ENCODE assay signal across 16 cellular contexts in genomic region chr1:10787274-10787673, GRCh38. TPM values are rescaled to one million over a fixed set of nuclear protein-coding genes. Genes with fewer than 3 reads are reported as not detected.
DNase-seq lines count a peak whose midpoint lies in the region; ATAC-seq and TF ChIP-seq lines count a peak whose summit lies in the region.
"Had no signal": no experiment of that assay in that cellular context is flagged by ENCODE, and none has a peak within 500 bp of the region (broad histone marks: within the 10 kb centered on the region; RNA-seq: fewer than 3 reads in every experiment).

No MANE protein-coding gene starts in this region.

- H3K36me3 Mint-ChIP-seq in neural progenitor cell, result peaks cover 2% of the 10 kb centered on the region
- H3K36me3 Mint-ChIP-seq: CD8-positive, alpha-beta memory T cell had no signal

- H3K4me2 ChIP-seq in neural progenitor cell, result no peak overlapping the region
- H3K4me2 ChIP-seq: BLaER1 treated with 17β-estradiol and CSF1 and Interleukin-3, amounts not matched to agents 10 nM and 100 nM had no signal

- H3F3A ChIP-seq in neural progenitor cell (ENCODE audit: low read depth), result peaks cover 37% of the 10 kb centered on the region

- no peak overlapping the region for H3K4me3 ChIP-seq in right atrium auricular region
- no peak overlapping the region for H3K4me3 ChIP-seq in neural progenitor cell
- no peak overlapping the region for H3K4me3 ChIP-seq in stomach smooth muscle (ENCODE audit: low read length in 2 of 2)
- H3K4me3 ChIP-seq: BLaER1 treated with 17β-estradiol and CSF1 and Interleukin-3, amounts not matched to agents 10 nM and 100 nM; HAP-1 had no signal

- H3K9me3 ChIP-seq in right atrium auricular region (no peaks in the 10 kb centered on the region), neural progenitor cell (ENCODE audit: low read depth) (no peaks in the 10 kb centered on the region), stomach smooth muscle (ENCODE audit: control insufficient read depth in 2 of 2, low read length in 2 of 2) (no peaks in the 10 kb centered on the region)
- H3K9me3 ChIP-seq: BLaER1 treated with 17β-estradiol and CSF1 and Interleukin-3, amounts not matched to agents 10 nM and 100 nM; HAP-1 had no signal

- ATAC-seq in HG03196 (IDR thresholded peaks at IDR 0.05; ENCODE audit: unreplicated experiment) (no peak), GM18909 (IDR thresholded peaks at IDR 0.05; ENCODE audit: poor library complexity, unreplicated experiment) (no peak)

- H3K9me3 Mint-ChIP-seq in neural progenitor cell, result no peaks in the 10 kb centered on the region
- H3K9me3 Mint-ChIP-seq: CD8-positive, alpha-beta memory T cell had no signal

- peaks cover 12% of the 10 kb centered on the region for H3K27me3 Mint-ChIP-seq in neural progenitor cell (ENCODE audit: insufficient read depth, low read depth)

- H3K36me3 ChIP-seq in right atrium auricular region, result no peaks in the 10 kb centered on the region
- no peaks in the 10 kb centered on the region for H3K36me3 ChIP-seq in neural progenitor cell
- no peaks in the 10 kb centered on the region for H3K36me3 ChIP-seq in stomach smooth muscle (ENCODE audit: control insufficient read depth in 2 of 2, insufficient read depth in 2 of 2, low read length in 2 of 2)
- H3K36me3 ChIP-seq: BLaER1 treated with 17β-estradiol and CSF1 and Interleukin-3, amounts not matched to agents 10 nM and 100 nM; HAP-1 had no signal

- peaks cover 57% of the 10 kb centered on the region for H4K20me1 ChIP-seq in neural progenitor cell (ENCODE audit: low read depth)

- H3K4me1 ChIP-seq in right atrium auricular region (peaks cover 0 to 65% of the 10 kb centered on the region in 2 donors), neural progenitor cell (peaks cover 51% of the 10 kb centered on the region), stomach smooth muscle (ENCODE audit: control insufficient read depth, insufficient read depth, low read length) (peaks cover 70% of the 10 kb centered on the region)
- H3K4me1 ChIP-seq: BLaER1 treated with 17β-estradiol and CSF1 and Interleukin-3, amounts not matched to agents 10 nM and 100 nM; HAP-1 had no signal

- no peak overlapping the region for H3K27ac Mint-ChIP-seq in neural progenitor cell

- no peak for TF ChIP-seq CTCF in right atrium auricular region (IDR thresholded peaks at IDR 0.05)
- TF ChIP-seq CTCF in neural progenitor cell (IDR thresholded peaks at IDR 0.05), result no peak
- no peak for TF ChIP-seq CTCF in GM13977 (IDR thresholded peaks at IDR 0.05; ENCODE audit: extremely low read depth, insufficient read depth, missing control alignments)

- H3K27me3 ChIP-seq in right atrium auricular region (no peaks in the 10 kb centered on the region), neural progenitor cell (peaks cover 1% of the 10 kb centered on the region), stomach smooth muscle (ENCODE audit: control insufficient read depth in 1 of 2, insufficient read depth in 2 of 2, low read length in 2 of 2) (no peaks in the 10 kb centered on the region)

- H3K4me1 Mint-ChIP-seq in neural progenitor cell, result peaks cover 49% of the 10 kb centered on the region
- H3K4me1 Mint-ChIP-seq: CD8-positive, alpha-beta memory T cell had no signal

- intact Hi-C loops in cardiac septum (cut with DNase I), result loop anchor here (5.0 kb wide), 2 partner anchors 50 to 260 kb away; no protein-coding TSS in a partner anchor

- H3K79me2 ChIP-seq in neural progenitor cell (ENCODE audit: low read depth), result peaks cover 26% of the 10 kb centered on the region

- H3K27ac ChIP-seq in right atrium auricular region (peak overlapping the region; percentile 65), neural progenitor cell (no peak overlapping the region), stomach smooth muscle (ENCODE audit: low read length) (peak overlapping the region; percentile 78)
- H3K27ac ChIP-seq: BLaER1 treated with 17β-estradiol and CSF1 and Interleukin-3, amounts not matched to agents 10 nM and 100 nM; HL-60 had no signal

- H2AFZ ChIP-seq in neural progenitor cell (replicated peaks), result no peak overlapping the region

- peak overlapping the region; percentile 24 for H3K4me3 Mint-ChIP-seq in neural progenitor cell
- H3K4me3 Mint-ChIP-seq: CD8-positive, alpha-beta memory T cell had no signal

- DNase-seq in right atrium auricular region (ENCODE audit: low spot score) (no peak), cardiac septum (ENCODE audit: low spot score) (no peak), NCI-H69 (lab: John Stamatoyannopoulos, UW) (peak; percentile 57), neural progenitor cell (ENCODE audit: low spot score) (no peak), GM13977 (ENCODE audit: low spot score) (no peak)
- DNase-seq: CD8-positive, alpha-beta memory T cell; IMR-90; NCI-H510A; NCI-H774; RPMI8226 had no signal

- H3K9ac ChIP-seq in neural progenitor cell (no peak overlapping the region), stomach smooth muscle (ENCODE audit: low read length in 2 of 2) (no peak overlapping the region)
- H3K9ac ChIP-seq: BLaER1 treated with 17β-estradiol and CSF1 and Interleukin-3, amounts not matched to agents 10 nM and 100 nM had no signal

- in situ Hi-C loops in GM13977 (cut with MboI; ENCODE audit: low pct_unique_long_range_greater_than_20kb, low sequenced_read_pairs, unreplicated experiment), result no loop called here

RNA-seq across cellular contexts. Expression of gene CASZ1, which starts 9.2 kb away (rescaled TPM):
- total RNA-seq in right atrium auricular region (10 to 100 TPM; 44.3 to 50.3 TPM), cardiac septum (82.0 TPM), neural progenitor cell (ENCODE audit: low replicate concordance) (3.4 and 10.1 TPM in 2 replicates)
